In the genomic region with DNA sequence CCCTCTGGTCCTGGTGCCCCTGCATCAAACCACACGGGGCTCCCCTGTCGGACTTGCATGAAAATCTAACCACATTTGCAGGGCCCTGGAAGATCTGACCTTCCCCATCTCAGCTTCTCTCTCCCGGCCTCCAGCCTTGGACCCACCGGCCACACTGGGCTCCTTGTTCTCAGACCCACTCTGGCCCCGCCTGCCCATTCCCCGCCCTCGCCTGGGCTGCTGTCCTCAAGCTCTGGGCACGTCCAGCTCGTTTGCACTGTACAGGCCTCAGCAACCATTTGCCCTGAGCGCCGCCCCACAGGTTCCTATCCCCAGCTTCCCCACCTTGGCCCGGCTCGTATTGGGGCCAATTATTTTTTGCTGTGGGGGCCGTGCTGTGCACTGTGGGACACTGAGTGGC, we compare ENCODE assay signal across 23 cellular contexts. TPM values are rescaled to one million over a fixed set of nuclear protein-coding genes. Genes with fewer than 3 reads are reported as not detected.
DNase-seq lines count a peak whose midpoint lies in the region; FAIRE-seq and TF ChIP-seq lines count a peak whose summit lies in the region.
"Had no signal": no experiment of that assay in that cellular context is flagged by ENCODE, and none has a peak within 500 bp of the region (broad histone marks: within the 10 kb centered on the region; RNA-seq: fewer than 3 reads in every experiment).

No MANE protein-coding gene starts in this region.

- no peaks in the 10 kb centered on the region for H3K36me3 ChIP-seq in testis (ENCODE audit: low read depth, missing control alignments)
- H3K36me3 ChIP-seq: colonic mucosa had no signal

- no peak overlapping the region for H3K27ac Mint-ChIP-seq in activated naive CD4-positive, alpha-beta T cell treated with anti-CD3 and anti-CD28 coated beads, Interleukin-2, amount 10 ng/mL, durations not matched to agents 7 days and 5 days
- H3K27ac Mint-ChIP-seq: activated CD8-positive, alpha-beta T cell treated with anti-CD3 and anti-CD28 coated beads, Interleukin-2, amount 10 ng/mL, durations not matched to agents 7 days and 5 days had no signal

- H3K27me3 ChIP-seq in testis, result no peaks in the 10 kb centered on the region
- H3K27me3 ChIP-seq: colonic mucosa, spleen had no signal

- CTCF ChIA-PET in activated naive CD4-positive, alpha-beta T cell treated with anti-CD3 and anti-CD28 coated beads, Interleukin-2, amount 10 ng/mL, durations not matched to agents 7 days and 5 days (lab: Charles Lee), result interaction anchor here (0.8 kb wide), 1 partner anchor 157 kb away, joined by 3 read pairs; no protein-coding TSS in a partner anchor

- H3K27me3 Mint-ChIP-seq in activated naive CD4-positive, alpha-beta T cell treated with anti-CD3 and anti-CD28 coated beads, Interleukin-2, amount 10 ng/mL, durations not matched to agents 7 days and 5 days, result no peaks in the 10 kb centered on the region
- H3K27me3 Mint-ChIP-seq: CD4-positive, alpha-beta T cell; naive thymus-derived CD8-positive, alpha-beta T cell had no signal

- H3K4me3 ChIP-seq in testis (no peak overlapping the region), coronary artery (no peak overlapping the region)
- H3K4me3 ChIP-seq: colonic mucosa, spleen had no signal

- DNase-seq in frontal cortex (ENCODE audit: low spot score in 2 of 2) (peak; percentile 57 to 63), nucleus accumbens (lab: John Stamatoyannopoulos, UW) (peak in 51 of 56 donors; percentile 18 to 94 (median 74)), testis (peak; percentile 87), ecto neural progenitor cell (ENCODE audit: low spot score) (no peak), coronary artery (ENCODE audit: low spot score) (no peak)
- DNase-seq in activated naive CD4-positive, alpha-beta T cell treated with anti-CD3 and anti-CD28 coated beads, Interleukin-2, amount 10 ng/mL, durations not matched to agents 7 days and 5 days, result no peak
- DNase-seq: activated CD4-positive, CD25-positive, alpha-beta regulatory T cell; activated CD8-positive, alpha-beta T cell treated with anti-CD3 and anti-CD28 coated beads, Interleukin-2, amount 10 ng/mL, durations not matched to agents 7 days and 5 days; activated naive CD4-positive, alpha-beta T cell treated with anti-CD3 and anti-CD28 coated beads, Interleukin-2, amount 50 U/mL, for 16 hours; activated T-cell treated with anti-CD3 and anti-CD28 coated beads, Interleukin-2, amount 50 U/mL, for 4 hours; CD4-positive, alpha-beta T cell; colonic mucosa; GDM1; mammary epithelial cell; naive thymus-derived CD8-positive, alpha-beta T cell; NCI-H1417 treated with DMSO at 0.1 percent for 48 hours; NCI-H526; spleen; stimulated activated CD4-positive, alpha-beta T cell treated with anti-CD3 and anti-CD28 coated beads, Interleukin-4, amount 100 ng/mL, for 24 hours; T-helper 9 cell had no signal

- no peak for FAIRE-seq in frontal cortex (lab: Jason Lieb, UNC)

- peaks cover 47% of the 10 kb centered on the region for H3K4me1 Mint-ChIP-seq in activated naive CD4-positive, alpha-beta T cell treated with anti-CD3 and anti-CD28 coated beads, Interleukin-2, amount 10 ng/mL, durations not matched to agents 7 days and 5 days

- no peaks in the 10 kb centered on the region for H3K9me3 ChIP-seq in testis
- H3K9me3 ChIP-seq: colonic mucosa, spleen had no signal

- H3K4me3 Mint-ChIP-seq in activated naive CD4-positive, alpha-beta T cell treated with anti-CD3 and anti-CD28 coated beads, Interleukin-2, amount 10 ng/mL, durations not matched to agents 7 days and 5 days, result no peak overlapping the region
- H3K4me3 Mint-ChIP-seq: activated CD8-positive, alpha-beta T cell treated with anti-CD3 and anti-CD28 coated beads, Interleukin-2, amount 10 ng/mL, durations not matched to agents 7 days and 5 days; activated T-cell treated with anti-CD3 and anti-CD28 coated beads, Interleukin-2, amount 50 U/mL, for 4 hours; CD4-positive, alpha-beta T cell; naive thymus-derived CD8-positive, alpha-beta T cell had no signal

- TF ChIP-seq POLR2A in testis (IDR thresholded peaks at IDR 0.05), result no peak

- H3K27ac ChIP-seq in angular gyrus (ENCODE audit: low read depth, low read length) (peak overlapping the region; percentile 92), testis (peak overlapping the region in 1 of 2 donors; percentile 13), coronary artery (peak overlapping the region in 1 of 2 donors; percentile 28)
- H3K27ac ChIP-seq: colonic mucosa, RWPE1 had no signal

- WGBS in testis, 2 donors, result 74 to 94% methylated on average over 12 to 13 of the region's 14 CpGs

- intact Hi-C loops in testis (cut with DNase I; ENCODE audit: low total_unique reads), result no loop called here

- H3K36me3 Mint-ChIP-seq in activated naive CD4-positive, alpha-beta T cell treated with anti-CD3 and anti-CD28 coated beads, Interleukin-2, amount 10 ng/mL, durations not matched to agents 7 days and 5 days, result peaks cover 24% of the 10 kb centered on the region

- H3K4me1 ChIP-seq in testis, result peaks cover 48% of the 10 kb centered on the region
- H3K4me1 ChIP-seq: colonic mucosa had no signal

- TF ChIP-seq CTCF in testis (IDR thresholded peaks at IDR 0.05), result no peak
- no peak for TF ChIP-seq CTCF in coronary artery (IDR thresholded peaks at IDR 0.05)

- no peaks in the 10 kb centered on the region for H3K9me3 Mint-ChIP-seq in activated naive CD4-positive, alpha-beta T cell treated with anti-CD3 and anti-CD28 coated beads, Interleukin-2, amount 10 ng/mL, durations not matched to agents 7 days and 5 days
- H3K9me3 Mint-ChIP-seq: activated T-cell treated with anti-CD3 and anti-CD28 coated beads, Interleukin-2, amount 50 U/mL, for 4 hours; CD4-positive, alpha-beta T cell; naive thymus-derived CD8-positive, alpha-beta T cell had no signal

RNA-seq across cellular contexts. Expression of gene MYO9B, which starts 10.6 kb away (rescaled TPM):
- total RNA-seq in frontal cortex, result 21.2 TPM
- total RNA-seq in testis, result 100 to 1,000 TPM; 407 TPM
- polyA plus RNA-seq in testis (ENCODE audit: insufficient read depth, low read depth, low replicate concordance), result 121 TPM

RNA-seq across cellular contexts. Expression of gene HAUS8, which starts 10.9 kb away (rescaled TPM):
- total RNA-seq in frontal cortex (2.0 TPM), testis (10 to 100 TPM; 20.0 to 23.5 TPM)
- polyA plus RNA-seq in testis (ENCODE audit: insufficient read depth, low read depth, low replicate concordance), result 29.7 TPM

RNA-seq across cellular contexts. Expression of gene CPAMD8, which starts 59.5 kb away (rescaled TPM):
- total RNA-seq in frontal cortex (4.9 TPM), testis (10 to 100 TPM; 30.8 to 46.1 TPM)
- polyA plus RNA-seq in testis (ENCODE audit: insufficient read depth, low read depth, low replicate concordance), result 12.0 TPM
- total RNA-seq: M059J had no signal

Comparison
In these comparisons a context has a peak if more than half of its experiments do, and no peak if none do; other contexts are left out.
1. DNase-seq: peak in frontal cortex (2 of 2), nucleus accumbens (51 of 56) and testis (single experiment); none in ecto neural progenitor cell (single experiment), coronary artery (single experiment) and activated naive CD4-positive, alpha-beta T cell treated with anti-CD3 and anti-CD28 coated beads, Interleukin-2, amount 10 ng/mL, durations not matched to agents 7 days and 5 days (single experiment).
2. RNA of gene MYO9B, which starts 10.6 kb away (total RNA-seq): 407 TPM in testis; 21.2 TPM in frontal cortex (single experiment); every median in the first group is over 10 times any median in the second.